Comparison of ENCODE assay signal across 1 cellular context in genomic region chr3:49373563-49373962, GRCh38.
TF ChIP-seq lines count a peak whose summit lies in the region.

No MANE protein-coding gene starts in this region.

TF ChIP-seq in GM23338, 12 proteins besides CTCF, POLR2A, EP300 and RAD21 (continued from another document):
- TF ChIP-seq, protein P1, sequence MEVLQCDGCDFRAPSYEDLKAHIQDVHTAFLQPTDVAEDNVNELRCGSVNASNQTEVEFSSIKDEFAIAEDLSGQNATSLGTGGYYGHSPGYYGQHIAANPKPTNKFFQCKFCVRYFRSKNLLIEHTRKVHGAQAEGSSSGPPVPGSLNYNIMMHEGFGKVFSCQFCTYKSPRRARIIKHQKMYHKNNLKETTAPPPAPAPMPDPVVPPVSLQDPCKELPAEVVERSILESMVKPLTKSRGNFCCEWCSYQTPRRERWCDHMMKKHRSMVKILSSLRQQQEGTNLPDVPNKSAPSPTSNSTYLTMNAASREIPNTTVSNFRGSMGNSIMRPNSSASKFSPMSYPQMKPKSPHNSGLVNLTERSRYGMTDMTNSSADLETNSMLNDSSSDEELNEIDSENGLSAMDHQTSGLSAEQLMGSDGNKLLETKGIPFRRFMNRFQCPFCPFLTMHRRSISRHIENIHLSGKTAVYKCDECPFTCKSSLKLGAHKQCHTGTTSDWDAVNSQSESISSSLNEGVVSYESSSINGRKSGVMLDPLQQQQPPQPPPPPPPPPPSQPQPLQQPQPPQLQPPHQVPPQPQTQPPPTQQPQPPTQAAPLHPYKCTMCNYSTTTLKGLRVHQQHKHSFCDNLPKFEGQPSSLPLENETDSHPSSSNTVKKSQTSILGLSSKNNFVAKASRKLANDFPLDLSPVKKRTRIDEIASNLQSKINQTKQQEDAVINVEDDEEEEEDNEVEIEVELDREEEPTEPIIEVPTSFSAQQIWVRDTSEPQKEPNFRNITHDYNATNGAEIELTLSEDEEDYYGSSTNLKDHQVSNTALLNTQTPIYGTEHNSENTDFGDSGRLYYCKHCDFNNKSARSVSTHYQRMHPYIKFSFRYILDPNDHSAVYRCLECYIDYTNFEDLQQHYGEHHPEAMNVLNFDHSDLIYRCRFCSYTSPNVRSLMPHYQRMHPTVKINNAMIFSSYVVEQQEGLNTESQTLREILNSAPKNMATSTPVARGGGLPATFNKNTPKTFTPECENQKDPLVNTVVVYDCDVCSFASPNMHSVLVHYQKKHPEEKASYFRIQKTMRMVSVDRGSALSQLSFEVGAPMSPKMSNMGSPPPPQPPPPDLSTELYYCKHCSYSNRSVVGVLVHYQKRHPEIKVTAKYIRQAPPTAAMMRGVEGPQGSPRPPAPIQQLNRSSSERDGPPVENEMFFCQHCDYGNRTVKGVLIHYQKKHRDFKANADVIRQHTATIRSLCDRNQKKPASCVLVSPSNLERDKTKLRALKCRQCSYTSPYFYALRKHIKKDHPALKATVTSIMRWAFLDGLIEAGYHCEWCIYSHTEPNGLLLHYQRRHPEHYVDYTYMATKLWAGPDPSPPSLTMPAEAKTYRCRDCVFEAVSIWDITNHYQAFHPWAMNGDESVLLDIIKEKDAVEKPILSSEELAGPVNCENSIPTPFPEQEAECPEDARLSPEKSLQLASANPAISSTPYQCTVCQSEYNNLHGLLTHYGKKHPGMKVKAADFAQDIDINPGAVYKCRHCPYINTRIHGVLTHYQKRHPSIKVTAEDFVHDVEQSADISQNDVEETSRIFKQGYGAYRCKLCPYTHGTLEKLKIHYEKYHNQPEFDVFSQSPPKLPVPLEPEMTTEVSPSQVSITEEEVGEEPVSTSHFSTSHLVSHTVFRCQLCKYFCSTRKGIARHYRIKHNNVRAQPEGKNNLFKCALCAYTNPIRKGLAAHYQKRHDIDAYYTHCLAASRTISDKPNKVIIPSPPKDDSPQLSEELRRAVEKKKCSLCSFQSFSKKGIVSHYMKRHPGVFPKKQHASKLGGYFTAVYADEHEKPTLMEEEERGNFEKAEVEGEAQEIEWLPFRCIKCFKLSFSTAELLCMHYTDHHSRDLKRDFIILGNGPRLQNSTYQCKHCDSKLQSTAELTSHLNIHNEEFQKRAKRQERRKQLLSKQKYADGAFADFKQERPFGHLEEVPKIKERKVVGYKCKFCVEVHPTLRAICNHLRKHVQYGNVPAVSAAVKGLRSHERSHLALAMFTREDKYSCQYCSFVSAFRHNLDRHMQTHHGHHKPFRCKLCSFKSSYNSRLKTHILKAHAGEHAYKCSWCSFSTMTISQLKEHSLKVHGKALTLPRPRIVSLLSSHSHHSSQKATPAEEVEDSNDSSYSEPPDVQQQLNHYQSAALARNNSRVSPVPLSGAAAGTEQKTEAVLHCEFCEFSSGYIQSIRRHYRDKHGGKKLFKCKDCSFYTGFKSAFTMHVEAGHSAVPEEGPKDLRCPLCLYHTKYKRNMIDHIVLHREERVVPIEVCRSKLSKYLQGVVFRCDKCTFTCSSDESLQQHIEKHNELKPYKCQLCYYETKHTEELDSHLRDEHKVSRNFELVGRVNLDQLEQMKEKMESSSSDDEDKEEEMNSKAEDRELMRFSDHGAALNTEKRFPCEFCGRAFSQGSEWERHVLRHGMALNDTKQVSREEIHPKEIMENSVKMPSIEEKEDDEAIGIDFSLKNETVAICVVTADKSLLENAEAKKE (CRISPR knock-in tag; IDR thresholded peaks at IDR 0.05) = no peak
- TF ChIP-seq NANOG (IDR thresholded peaks at IDR 0.05; ENCODE audit: borderline replicate concordance) (no peak), EZH2 (IDR thresholded peaks at IDR 0.05; ENCODE audit: low read depth, unreplicated experiment) (no peak), REST (IDR thresholded peaks at IDR 0.05; ENCODE audit: unreplicated experiment) (no peak), ZNF114 (CRISPR knock-in tag; IDR thresholded peaks at IDR 0.05) (no peak), POLR2AphosphoS5 (IDR thresholded peaks at IDR 0.05; ENCODE audit: low read depth) (no peak), EZH2phosphoT487 (IDR thresholded peaks at IDR 0.05; ENCODE audit: unreplicated experiment) (no peak), CREB1 (CRISPR knock-in tag; IDR thresholded peaks at IDR 0.05; ENCODE audit: low read depth) (no peak), ZNF331 (CRISPR knock-in tag; IDR thresholded peaks at IDR 0.05; ENCODE audit: low read depth) (no peak)
- TF ChIP-seq, protein P2, sequence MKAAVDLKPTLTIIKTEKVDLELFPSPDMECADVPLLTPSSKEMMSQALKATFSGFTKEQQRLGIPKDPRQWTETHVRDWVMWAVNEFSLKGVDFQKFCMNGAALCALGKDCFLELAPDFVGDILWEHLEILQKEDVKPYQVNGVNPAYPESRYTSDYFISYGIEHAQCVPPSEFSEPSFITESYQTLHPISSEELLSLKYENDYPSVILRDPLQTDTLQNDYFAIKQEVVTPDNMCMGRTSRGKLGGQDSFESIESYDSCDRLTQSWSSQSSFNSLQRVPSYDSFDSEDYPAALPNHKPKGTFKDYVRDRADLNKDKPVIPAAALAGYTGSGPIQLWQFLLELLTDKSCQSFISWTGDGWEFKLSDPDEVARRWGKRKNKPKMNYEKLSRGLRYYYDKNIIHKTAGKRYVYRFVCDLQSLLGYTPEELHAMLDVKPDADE (IDR thresholded peaks at IDR 0.05) = no peak
